Comparison of ENCODE assay signal across 1 cellular context in genomic region chr20:47501483-47502270, GRCh38.
TF ChIP-seq lines count a peak whose summit lies in the region.

Gene NCOA3 (plus strand): TSS chr20:47501887. CDS start chr20:47622248, 120,361 bp downstream.

TF ChIP-seq in HepG2, 621 proteins besides CTCF, POLR2A, EP300 and RAD21 (continued from another document and continues in another):
- TF ChIP-seq, protein P1, sequence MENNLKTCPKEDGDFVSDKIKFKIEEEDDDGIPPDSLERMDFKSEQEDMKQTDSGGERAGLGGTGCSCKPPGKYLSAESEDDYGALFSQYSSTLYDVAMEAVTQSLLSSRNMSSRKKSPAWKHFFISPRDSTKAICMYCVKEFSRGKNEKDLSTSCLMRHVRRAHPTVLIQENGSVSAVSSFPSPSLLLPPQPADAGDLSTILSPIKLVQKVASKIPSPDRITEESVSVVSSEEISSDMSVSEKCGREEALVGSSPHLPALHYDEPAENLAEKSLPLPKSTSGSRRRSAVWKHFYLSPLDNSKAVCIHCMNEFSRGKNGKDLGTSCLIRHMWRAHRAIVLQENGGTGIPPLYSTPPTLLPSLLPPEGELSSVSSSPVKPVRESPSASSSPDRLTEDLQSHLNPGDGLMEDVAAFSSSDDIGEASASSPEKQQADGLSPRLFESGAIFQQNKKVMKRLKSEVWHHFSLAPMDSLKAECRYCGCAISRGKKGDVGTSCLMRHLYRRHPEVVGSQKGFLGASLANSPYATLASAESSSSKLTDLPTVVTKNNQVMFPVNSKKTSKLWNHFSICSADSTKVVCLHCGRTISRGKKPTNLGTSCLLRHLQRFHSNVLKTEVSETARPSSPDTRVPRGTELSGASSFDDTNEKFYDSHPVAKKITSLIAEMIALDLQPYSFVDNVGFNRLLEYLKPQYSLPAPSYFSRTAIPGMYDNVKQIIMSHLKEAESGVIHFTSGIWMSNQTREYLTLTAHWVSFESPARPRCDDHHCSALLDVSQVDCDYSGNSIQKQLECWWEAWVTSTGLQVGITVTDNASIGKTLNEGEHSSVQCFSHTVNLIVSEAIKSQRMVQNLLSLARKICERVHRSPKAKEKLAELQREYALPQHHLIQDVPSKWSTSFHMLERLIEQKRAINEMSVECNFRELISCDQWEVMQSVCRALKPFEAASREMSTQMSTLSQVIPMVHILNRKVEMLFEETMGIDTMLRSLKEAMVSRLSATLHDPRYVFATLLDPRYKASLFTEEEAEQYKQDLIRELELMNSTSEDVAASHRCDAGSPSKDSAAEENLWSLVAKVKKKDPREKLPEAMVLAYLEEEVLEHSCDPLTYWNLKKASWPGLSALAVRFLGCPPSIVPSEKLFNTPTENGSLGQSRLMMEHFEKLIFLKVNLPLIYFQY (CRISPR knock-in tag; IDR thresholded peaks at IDR 0.05; ENCODE audit: borderline replicate concordance): peak; percentile 62; the same call in 1 of the 2 replicates
- TF ChIP-seq HES4 (CRISPR knock-in tag; IDR thresholded peaks at IDR 0.05; ENCODE audit: borderline replicate concordance) (peak; percentile 93), TSC22D2 (CRISPR knock-in tag; IDR thresholded peaks at IDR 0.05; ENCODE audit: borderline replicate concordance) (peak; percentile 86), TEF (CRISPR knock-in tag; IDR thresholded peaks at IDR 0.05) (peak; percentile 83; the same call in 1 of the 2 replicates), SMARCC2 (IDR thresholded peaks at IDR 0.05) (no peak), ATF6 (CRISPR knock-in tag; conservative IDR thresholded peaks at IDR 0.05) (peak; percentile 91), ZNF569 (CRISPR knock-in tag; IDR thresholded peaks at IDR 0.05; ENCODE audit: borderline replicate concordance) (no peak), ISL2 (CRISPR knock-in tag; IDR thresholded peaks at IDR 0.05) (peak; percentile 93), PRMT3 (CRISPR knock-in tag; IDR thresholded peaks at IDR 0.05; ENCODE audit: borderline replicate concordance, low read depth) (peak; percentile 90; the same call in 1 of the 2 replicates), BHLHE40 (IDR thresholded peaks at IDR 0.05; ENCODE audit: low read length) (peak; percentile 84), LBX2 (CRISPR knock-in tag; IDR thresholded peaks at IDR 0.05; ENCODE audit: borderline replicate concordance) (peak; percentile 82), TBX3 (IDR thresholded peaks at IDR 0.05; ENCODE audit: borderline replicate concordance) (no peak; the same call in 1 of the 2 replicates), CAMTA2 (CRISPR knock-in tag; IDR thresholded peaks at IDR 0.05; ENCODE audit: borderline replicate concordance) (peak; percentile 99), MAFF (IDR thresholded peaks at IDR 0.05; ENCODE audit: low read depth, low read length) (no peak), KLF6 (CRISPR knock-in tag; IDR thresholded peaks at IDR 0.05) (peak; percentile 99), HOXA3 (CRISPR knock-in tag; IDR thresholded peaks at IDR 0.05) (peak; percentile 98), ZNF407 (CRISPR knock-in tag; IDR thresholded peaks at IDR 0.05; ENCODE audit: not compliant biosample characterization) (peak; percentile 95), SNAPC5 (CRISPR knock-in tag; IDR thresholded peaks at IDR 0.05; ENCODE audit: borderline replicate concordance) (peak; percentile 35; the same call in 1 of the 2 replicates), SUZ12 (IDR thresholded peaks at IDR 0.05; ENCODE audit: low read depth, low read length) (peak; percentile 91), CBX2 (IDR thresholded peaks at IDR 0.05; ENCODE audit: low read depth, low read length) (no peak), CBX2 (CRISPR knock-in tag; IDR thresholded peaks at IDR 0.05; ENCODE audit: low read depth) (peak; percentile 57; the same call in 1 of the 2 replicates), GATA4 (IDR thresholded peaks at IDR 0.05; ENCODE audit: borderline replicate concordance, low read depth) (peak; percentile 95; the same call in 1 of the 2 replicates), CCDC6 (CRISPR knock-in tag; IDR thresholded peaks at IDR 0.05) (peak; percentile 96), STAG1 (CRISPR knock-in tag; IDR thresholded peaks at IDR 0.05) (peak; percentile 65), PHF5A (CRISPR knock-in tag; IDR thresholded peaks at IDR 0.05; ENCODE audit: low read depth, unreplicated experiment) (peak; percentile 94), ZNF577 (CRISPR knock-in tag; IDR thresholded peaks at IDR 0.05; ENCODE audit: borderline replicate concordance, low read depth) (no peak), DDIT3 (CRISPR knock-in tag; IDR thresholded peaks at IDR 0.05) (no peak), MATR3 (CRISPR knock-in tag; IDR thresholded peaks at IDR 0.05) (no peak), ESRRA (CRISPR knock-in tag; IDR thresholded peaks at IDR 0.05; ENCODE audit: low read depth) (peak; percentile 79; the same call in 1 of the 2 replicates), SNAI1 (CRISPR knock-in tag; IDR thresholded peaks at IDR 0.05; ENCODE audit: borderline replicate concordance) (peak; percentile 98), PHF21A (CRISPR knock-in tag; IDR thresholded peaks at IDR 0.05) (peak; percentile 94), SATB2 (CRISPR knock-in tag; IDR thresholded peaks at IDR 0.05) (peak; percentile 80; the same call in 1 of the 2 replicates), HOXD1 (CRISPR knock-in tag; IDR thresholded peaks at IDR 0.05) (peak; percentile 97), DPF2 (CRISPR knock-in tag; IDR thresholded peaks at IDR 0.05; ENCODE audit: borderline replicate concordance, low read depth) (0 out of 2 replicates have a peak, but pooled peaks have one; percentile 7), ZNF790 (CRISPR knock-in tag; IDR thresholded peaks at IDR 0.05; ENCODE audit: borderline replicate concordance) (no peak), SMC3 (IDR thresholded peaks at IDR 0.05; ENCODE audit: low read length) (no peak; the same call in 1 of the 2 replicates), RARA (CRISPR knock-in tag; IDR thresholded peaks at IDR 0.05) (peak; percentile 74), ZNF773 (CRISPR knock-in tag; IDR thresholded peaks at IDR 0.05; ENCODE audit: borderline replicate concordance) (peak; percentile 60; the same call in 1 of the 2 replicates)
- TF ChIP-seq, protein P2, sequence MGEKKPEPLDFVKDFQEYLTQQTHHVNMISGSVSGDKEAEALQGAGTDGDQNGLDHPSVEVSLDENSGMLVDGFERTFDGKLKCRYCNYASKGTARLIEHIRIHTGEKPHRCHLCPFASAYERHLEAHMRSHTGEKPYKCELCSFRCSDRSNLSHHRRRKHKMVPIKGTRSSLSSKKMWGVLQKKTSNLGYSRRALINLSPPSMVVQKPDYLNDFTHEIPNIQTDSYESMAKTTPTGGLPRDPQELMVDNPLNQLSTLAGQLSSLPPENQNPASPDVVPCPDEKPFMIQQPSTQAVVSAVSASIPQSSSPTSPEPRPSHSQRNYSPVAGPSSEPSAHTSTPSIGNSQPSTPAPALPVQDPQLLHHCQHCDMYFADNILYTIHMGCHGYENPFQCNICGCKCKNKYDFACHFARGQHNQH (CRISPR knock-in tag; IDR thresholded peaks at IDR 0.05): peak; percentile 99
- TF ChIP-seq, protein P3, sequence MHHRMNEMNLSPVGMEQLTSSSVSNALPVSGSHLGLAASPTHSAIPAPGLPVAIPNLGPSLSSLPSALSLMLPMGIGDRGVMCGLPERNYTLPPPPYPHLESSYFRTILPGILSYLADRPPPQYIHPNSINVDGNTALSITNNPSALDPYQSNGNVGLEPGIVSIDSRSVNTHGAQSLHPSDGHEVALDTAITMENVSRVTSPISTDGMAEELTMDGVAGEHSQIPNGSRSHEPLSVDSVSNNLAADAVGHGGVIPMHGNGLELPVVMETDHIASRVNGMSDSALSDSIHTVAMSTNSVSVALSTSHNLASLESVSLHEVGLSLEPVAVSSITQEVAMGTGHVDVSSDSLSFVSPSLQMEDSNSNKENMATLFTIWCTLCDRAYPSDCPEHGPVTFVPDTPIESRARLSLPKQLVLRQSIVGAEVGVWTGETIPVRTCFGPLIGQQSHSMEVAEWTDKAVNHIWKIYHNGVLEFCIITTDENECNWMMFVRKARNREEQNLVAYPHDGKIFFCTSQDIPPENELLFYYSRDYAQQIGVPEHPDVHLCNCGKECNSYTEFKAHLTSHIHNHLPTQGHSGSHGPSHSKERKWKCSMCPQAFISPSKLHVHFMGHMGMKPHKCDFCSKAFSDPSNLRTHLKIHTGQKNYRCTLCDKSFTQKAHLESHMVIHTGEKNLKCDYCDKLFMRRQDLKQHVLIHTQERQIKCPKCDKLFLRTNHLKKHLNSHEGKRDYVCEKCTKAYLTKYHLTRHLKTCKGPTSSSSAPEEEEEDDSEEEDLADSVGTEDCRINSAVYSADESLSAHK (CRISPR knock-in tag; IDR thresholded peaks at IDR 0.05; ENCODE audit: borderline replicate concordance): no peak
- TF ChIP-seq, protein P4, sequence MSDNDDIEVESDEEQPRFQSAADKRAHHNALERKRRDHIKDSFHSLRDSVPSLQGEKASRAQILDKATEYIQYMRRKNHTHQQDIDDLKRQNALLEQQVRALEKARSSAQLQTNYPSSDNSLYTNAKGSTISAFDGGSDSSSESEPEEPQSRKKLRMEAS (IDR thresholded peaks at IDR 0.05): peak; percentile 97
